In genomic region chr16:48556913-48557351, GRCh38 we compare ENCODE assay signal across 8 cellular contexts. TPM values are rescaled to one million over a fixed set of nuclear protein-coding genes. Genes with fewer than 3 reads are reported as not detected.
DNase-seq lines count a peak whose midpoint lies in the region; ATAC-seq and TF ChIP-seq lines count a peak whose summit lies in the region.

No MANE protein-coding gene starts in this region.

- TF ChIP-seq CTCF in HFFc6 (IDR thresholded peaks at IDR 0.05) (no peak), RWPE2 (IDR thresholded peaks at IDR 0.05; ENCODE audit: poor library complexity, severe bottlenecking) (no peak), fibroblast of villous mesenchyme (IDR thresholded peaks at IDR 0.05; ENCODE audit: insufficient read depth, low read depth, low read length) (no peak), colonic mucosa (IDR thresholded peaks at IDR 0.05) (no peak)

- no peaks in the 10 kb centered on the region for H3K27me3 Mint-ChIP-seq in HFFc6 (ENCODE audit: insufficient read depth)

- no peaks in the 10 kb centered on the region for H3K9me3 ChIP-seq in RWPE2 (ENCODE audit: severe bottlenecking)
- no peaks in the 10 kb centered on the region for H3K9me3 ChIP-seq in colonic mucosa

- intact Hi-C loops in colonic mucosa (cut with DNase I), result no loop called here

- H3K27me3 ChIP-seq in RWPE2 (ENCODE audit: insufficient read depth, poor library complexity, severe bottlenecking) (no peaks in the 10 kb centered on the region), colonic mucosa (no peaks in the 10 kb centered on the region)

- H3K36me3 Mint-ChIP-seq in HFFc6 (ENCODE audit: low read depth), result peaks cover 41% of the 10 kb centered on the region

- H3K9ac ChIP-seq in colonic mucosa (ENCODE audit: low read depth in 2 of 2, low read length in 2 of 2), result no peak overlapping the region

- H3K27ac ChIP-seq in RWPE2 (ENCODE audit: poor library complexity, severe bottlenecking) (no peak overlapping the region), colonic mucosa (no peak overlapping the region)

- ATAC-seq in GM18511 (IDR thresholded peaks at IDR 0.05; ENCODE audit: unreplicated experiment), result peak; percentile 94
- peak; percentile 67 for ATAC-seq in RWPE2 (ENCODE audit: low read depth)

- no peak overlapping the region for H3K4me3 ChIP-seq in RWPE2 (ENCODE audit: severe bottlenecking)
- no peak overlapping the region for H3K4me3 ChIP-seq in fibroblast of villous mesenchyme (ENCODE audit: low read depth, low read length)
- H3K4me3 ChIP-seq in colonic mucosa, result no peak overlapping the region

- H3K9me3 Mint-ChIP-seq in HFFc6, result no peaks in the 10 kb centered on the region

- H3K4me3 Mint-ChIP-seq in HFFc6, result peak overlapping the region; percentile 3; the same call in 1 of the 2 replicates

- peaks cover 11% of the 10 kb centered on the region for H3K4me1 ChIP-seq in RWPE2 (ENCODE audit: insufficient read depth, poor library complexity, severe bottlenecking)
- H3K4me1 ChIP-seq in colonic mucosa, result no peaks in the 10 kb centered on the region

- H3K27ac Mint-ChIP-seq in HFFc6, result peak overlapping the region; percentile 64

- DNase-seq in HFFc6, result peak; percentile 50
- DNase-seq in RWPE2 (ENCODE audit: low spot score), result no peak
- DNase-seq in fibroblast of villous mesenchyme (ENCODE audit: low read depth), result peak; percentile 23
- DNase-seq in anterior cingulate cortex (lab: John Stamatoyannopoulos, UW), result no peak
- DNase-seq in colonic mucosa, result no peak
- no peak for DNase-seq in DMS53 (lab: John Stamatoyannopoulos, UW)
- no peak for DNase-seq in NCI-H1436 treated with DMSO at 0.1 percent for 48 hours (lab: John Stamatoyannopoulos, UW)

- peaks cover 71% of the 10 kb centered on the region for H3K36me3 ChIP-seq in RWPE2 (ENCODE audit: low read depth)
- no peaks in the 10 kb centered on the region for H3K36me3 ChIP-seq in colonic mucosa

- H3K4me1 Mint-ChIP-seq in HFFc6 (ENCODE audit: low read depth), result peaks cover 67% of the 10 kb centered on the region

RNA-seq across cellular contexts. Expression of gene N4BP1, which starts 53.0 kb away (rescaled TPM):
- total RNA-seq in HFFc6 (2021; fragmentation: NEBNext Ultra II Directional; extraction: Animal tissue kit (Norgen Biotek cat#: 25700)), result 10 to 100 TPM; 18.6 to 30.3 (median 25.0) TPM
- total RNA-seq in fibroblast of villous mesenchyme (19.6 and 35.4 TPM in 2 replicates), colonic mucosa (10 to 100 TPM; 27.1 to 40.7 TPM)

Comparison
In these comparisons a context has a peak if more than half of its experiments do, and no peak if none do; other contexts are left out.
1. DNase-seq: peak in HFFc6 (single experiment) and fibroblast of villous mesenchyme (single experiment); none in RWPE2 (single experiment), anterior cingulate cortex (0 of 58), colonic mucosa (single experiment), DMS53 (single experiment) and NCI-H1436 treated with DMSO at 0.1 percent for 48 hours (single experiment).